ENCODE assay signal across 11 cellular contexts in the genomic region with DNA sequence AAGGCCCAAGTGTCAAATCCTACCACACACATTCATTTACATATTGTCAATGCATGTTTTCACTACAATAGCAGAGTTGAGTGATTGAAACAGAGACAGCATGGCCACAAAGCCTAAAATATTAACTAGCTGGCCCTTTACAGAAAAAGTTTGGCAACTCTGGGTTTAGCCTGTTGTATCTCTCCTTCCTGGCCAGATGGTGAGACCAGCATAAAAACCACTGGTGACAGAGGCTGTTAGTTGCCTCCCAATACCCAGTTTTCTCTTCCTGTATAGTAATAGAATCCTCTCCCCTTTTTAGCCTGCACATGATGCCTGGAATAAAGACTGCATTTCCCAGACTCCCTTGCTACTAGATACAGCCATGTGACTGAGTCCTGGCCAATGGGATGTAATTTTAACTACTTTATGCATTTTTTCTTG.
DNase-seq lines count a peak whose midpoint lies in the region; ATAC-seq and TF ChIP-seq lines count a peak whose summit lies in the region.
"Had no signal": no experiment of that assay in that cellular context is flagged by ENCODE, and none has a peak within 500 bp of the region (broad histone marks: within the 10 kb centered on the region; RNA-seq: fewer than 3 reads in every experiment).

No MANE protein-coding gene starts in this region.

- no peak overlapping the region for H3K4me3 Mint-ChIP-seq in T-helper 2 cell treated with Interferon-gamma antibody and Interleukin-4, amounts not matched to agents 5 μg/mL and 100 μg/mL, for 36 hours

- in situ Hi-C loops in GM13976 (cut with MboI; ENCODE audit: low sequenced_read_pairs, unreplicated experiment): no loop called here

- TF ChIP-seq EP300 in stomach (IDR thresholded peaks at IDR 0.05) (no peak), upper lobe of left lung (IDR thresholded peaks at IDR 0.05) (no peak)

- DNase-seq in T-helper 2 cell treated with Interferon-gamma antibody and Interleukin-4, amounts not matched to agents 5 μg/mL and 100 μg/mL, for 36 hours (ENCODE audit: low spot score): no peak
- DNase-seq in GM13976 (ENCODE audit: low spot score): no peak
- no peak for DNase-seq in heart right ventricle
- DNase-seq in stomach: no peak
- no peak for DNase-seq in upper lobe of left lung
- DNase-seq: activated T-cell treated with anti-CD3 and anti-CD28 coated beads for 4 hours; effector CD4-positive, alpha-beta T cell; sigmoid colon had no signal

- TF ChIP-seq CTCF in GM13976 (IDR thresholded peaks at IDR 0.05; ENCODE audit: borderline replicate concordance, control extremely low read depth, extremely low read depth, insufficient read depth, missing control alignments) (no peak), heart right ventricle (IDR thresholded peaks at IDR 0.05) (no peak), stomach (IDR thresholded peaks at IDR 0.05) (no peak), upper lobe of left lung (IDR thresholded peaks at IDR 0.05) (no peak)

- no peaks in the 10 kb centered on the region for H3K27me3 Mint-ChIP-seq in T-helper 2 cell treated with Interferon-gamma antibody and Interleukin-4, amounts not matched to agents 5 μg/mL and 100 μg/mL, for 36 hours (ENCODE audit: low read depth)

- peaks cover 5% of the 10 kb centered on the region for H3K9me3 Mint-ChIP-seq in T-helper 2 cell treated with Interferon-gamma antibody and Interleukin-4, amounts not matched to agents 5 μg/mL and 100 μg/mL, for 36 hours

- peaks cover 19% of the 10 kb centered on the region for H3K36me3 Mint-ChIP-seq in T-helper 2 cell treated with Interferon-gamma antibody and Interleukin-4, amounts not matched to agents 5 μg/mL and 100 μg/mL, for 36 hours (ENCODE audit: low read depth)

- no peak overlapping the region for H3K27ac ChIP-seq in heart right ventricle
- no peak overlapping the region for H3K27ac ChIP-seq in stomach
- no peak overlapping the region for H3K27ac ChIP-seq in upper lobe of left lung
- H3K27ac ChIP-seq: sigmoid colon had no signal

- ATAC-seq in GM18867 (IDR thresholded peaks at IDR 0.05; ENCODE audit: unreplicated experiment): peak; percentile 72
- peak; percentile 64 for ATAC-seq in GM21529 (IDR thresholded peaks at IDR 0.05; ENCODE audit: unreplicated experiment)
- ATAC-seq in HG03280 (IDR thresholded peaks at IDR 0.05; ENCODE audit: unreplicated experiment): peak; percentile 55
- ATAC-seq in heart right ventricle: no peak
- ATAC-seq in upper lobe of left lung (ENCODE audit: low FRiP score in 2 of 2): no peak

- H3K27me3 ChIP-seq in heart right ventricle (peaks cover 0 to 3% (median 0%) of the 10 kb centered on the region in 7 donors), stomach (no peaks in the 10 kb centered on the region), upper lobe of left lung (no peaks in the 10 kb centered on the region)
- H3K27me3 ChIP-seq: sigmoid colon had no signal

- H3K4me3 ChIP-seq in heart right ventricle (no peak overlapping the region), stomach (no peak overlapping the region), upper lobe of left lung (no peak overlapping the region)
- H3K4me3 ChIP-seq: sigmoid colon had no signal

- H3K9me3 ChIP-seq in heart right ventricle: no peaks in the 10 kb centered on the region
- H3K9me3 ChIP-seq in stomach: no peaks in the 10 kb centered on the region
- no peaks in the 10 kb centered on the region for H3K9me3 ChIP-seq in upper lobe of left lung
- H3K9me3 ChIP-seq: sigmoid colon had no signal

- no peaks in the 10 kb centered on the region for H3K36me3 ChIP-seq in heart right ventricle
- no peaks in the 10 kb centered on the region for H3K36me3 ChIP-seq in stomach
- no peaks in the 10 kb centered on the region for H3K36me3 ChIP-seq in upper lobe of left lung
- H3K36me3 ChIP-seq: sigmoid colon had no signal

- intact Hi-C loops in heart right ventricle (cut with DNase I): no loop called here
- intact Hi-C loops in stomach (cut with DNase I; ENCODE audit: low total_unique reads): no loop called here

- peak overlapping the region; percentile 62 for H3K27ac Mint-ChIP-seq in T-helper 2 cell treated with Interferon-gamma antibody and Interleukin-4, amounts not matched to agents 5 μg/mL and 100 μg/mL, for 36 hours

- TF ChIP-seq POLR2A in stomach (IDR thresholded peaks at IDR 0.05): no peak
- no peak for TF ChIP-seq POLR2A in upper lobe of left lung (IDR thresholded peaks at IDR 0.05)

- H3K4me1 ChIP-seq in heart right ventricle (peaks cover 0 to 9% (median 0%) of the 10 kb centered on the region in 9 donors), stomach (peaks cover 0 to 10% (median under 1%) of the 10 kb centered on the region in 4 donors), upper lobe of left lung (no peaks in the 10 kb centered on the region)

- peaks cover 32% of the 10 kb centered on the region for H3K4me1 Mint-ChIP-seq in T-helper 2 cell treated with Interferon-gamma antibody and Interleukin-4, amounts not matched to agents 5 μg/mL and 100 μg/mL, for 36 hours (ENCODE audit: low read depth)

Comparison
In these comparisons a context has a peak if more than half of its experiments do, and no peak if none do; other contexts are left out.
1. ATAC-seq: peak in GM18867 (single experiment), GM21529 (single experiment) and HG03280 (single experiment); none in heart right ventricle (0 of 8) and upper lobe of left lung (0 of 2).